In the genomic region with DNA sequence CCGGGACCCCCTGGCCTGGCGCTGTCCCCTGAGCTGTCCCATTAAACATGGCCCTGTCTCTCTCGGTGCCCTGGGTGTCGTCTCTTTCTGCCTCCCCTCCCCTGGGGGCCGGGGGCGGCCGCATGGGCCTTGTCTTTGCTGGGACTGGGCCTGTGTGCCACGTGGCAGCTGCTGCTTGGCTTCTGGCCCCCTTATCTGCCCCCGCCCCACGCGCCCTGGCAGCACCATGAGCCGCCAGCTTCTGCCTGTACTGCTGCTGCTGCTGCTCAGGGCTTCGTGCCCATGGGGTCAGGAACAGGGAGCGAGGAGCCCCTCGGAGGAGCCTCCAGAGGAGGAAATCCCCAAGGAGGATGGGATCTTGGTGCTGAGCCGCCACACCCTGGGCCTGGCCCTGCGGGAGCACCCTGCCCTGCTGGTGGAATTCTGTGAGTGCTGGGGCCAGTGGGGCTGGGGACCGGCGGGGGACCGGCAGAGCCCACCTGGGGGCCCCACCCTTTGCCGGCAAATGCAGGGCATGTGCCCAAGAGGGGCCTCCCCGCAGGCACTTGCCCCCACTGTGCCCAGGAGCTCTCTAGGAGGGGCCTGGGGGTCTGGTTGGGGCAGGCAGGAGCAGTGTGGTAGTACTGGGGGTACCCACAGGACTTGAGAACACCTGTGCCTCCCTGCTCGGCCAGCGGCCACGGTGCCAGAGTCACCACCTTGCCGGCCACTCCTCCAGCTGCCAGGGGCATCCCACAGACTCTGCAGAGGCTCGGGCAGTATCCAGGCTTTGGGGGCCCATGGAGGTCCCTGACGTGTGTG, we compare ENCODE assay signal across 19 cellular contexts. TPM values are rescaled to one million over a fixed set of nuclear protein-coding genes. Genes with fewer than 3 reads are reported as not detected.
DNase-seq lines count a peak whose midpoint lies in the region; ATAC-seq, FAIRE-seq and TF ChIP-seq lines count a peak whose summit lies in the region.
"Had no signal": no experiment of that assay in that cellular context is flagged by ENCODE, and none has a peak within 500 bp of the region (broad histone marks: within the 10 kb centered on the region; RNA-seq: fewer than 3 reads in every experiment).

TSS of gene PDIA2 (plus strand) at position 221 of the 801 bp plus-strand sequence. CDS start at position 227, 6 bp downstream.

- no peak for FAIRE-seq in HepG2 (lab: Jason Lieb, UNC)
- FAIRE-seq: A549 had no signal

- no peaks in the 10 kb centered on the region for H4K20me1 ChIP-seq in HepG2 (ENCODE audit: insufficient read depth, low read length)
- H4K20me1 ChIP-seq in neural cell (ENCODE audit: insufficient read depth), result no peaks in the 10 kb centered on the region

- CTCF ChIA-PET in HepG2 (lab: Yijun Ruan, JAX; ENCODE audit: low intra/inter-chr PET ratio, low total read pairs), result no interaction called here

- H3K27ac Mint-ChIP-seq in endodermal cell, result no peak within 1 kb of the TSS
- H3K27ac Mint-ChIP-seq: CD4-positive, alpha-beta T cell; GM23338 had no signal

- DNase-seq in HepG2 (ENCODE audit: low spot score), result no peak
- DNase-seq in right lobe of liver, result no peak
- DNase-seq in endodermal cell, result no peak
- DNase-seq in GOT3 (lab: John Stamatoyannopoulos, UW), result no peak
- DNase-seq in NCI-H526 treated with DMSO at 0.1 percent for 48 hours (lab: John Stamatoyannopoulos, UW), result no peak
- DNase-seq in cerebellum (ENCODE audit: low spot score), result no peak
- DNase-seq: Calu3; CD4-positive, alpha-beta T cell; DND-41; GF-D8; KBM-7; NCI-H1092 treated with DMSO at 0.1 percent for 48 hours; NCI-H1694 treated with DMSO at 0.1 percent for 48 hours had no signal

- H3K4me3 Mint-ChIP-seq in endodermal cell, result peak within 1 kb of the TSS; percentile 23
- H3K4me3 Mint-ChIP-seq: CD4-positive, alpha-beta T cell; GM23338 had no signal

- WGBS in HepG2 (ENCODE audit: low lambda C conversion rate), result 13% methylated on average over 6 of the region's 28 CpGs
- WGBS in right lobe of liver (ENCODE audit: insufficient coverage, low coverage, low lambda C conversion rate, missing lambda C conversion rate), result 53% methylated on average over 7 of the region's 28 CpGs
- 88 to 91% methylated on average over 13 to 28 of the region's 28 CpGs for WGBS in endodermal cell (ENCODE audit: insufficient coverage in 1 of 2, insufficient read length in 1 of 2), 2 experiments

- H3K4me2 ChIP-seq in HepG2 (ENCODE audit: low read depth, low read length), result no peak within 1 kb of the TSS
- H3K4me2 ChIP-seq in neural cell (ENCODE audit: low read length), result no peak within 1 kb of the TSS
- H3K4me2 ChIP-seq: A549, GM23338 had no signal

- peaks cover 6% of the 10 kb centered on the region; the same call in 1 of the 2 replicates for H3K4me1 ChIP-seq in HepG2 (ENCODE audit: insufficient read depth, low read length)
- H3K4me1 ChIP-seq in right lobe of liver, result no peaks in the 10 kb centered on the region
- H3K4me1 ChIP-seq in endodermal cell (ENCODE audit: control insufficient read depth, insufficient read depth, low read length), result peaks cover 3% of the 10 kb centered on the region

- H3K9me2 ChIP-seq in neural cell (ENCODE audit: insufficient read depth, low read length), result no peaks in the 10 kb centered on the region

- H3K79me2 ChIP-seq in HepG2 (ENCODE audit: insufficient read depth, low read length), result no peaks in the 10 kb centered on the region
- H3K79me2 ChIP-seq in neural cell (replicated peaks; ENCODE audit: insufficient read depth, low read length), result no peaks in the 10 kb centered on the region

- intact Hi-C loops in HepG2 (cut with micrococcal nuclease; ENCODE audit: unreplicated experiment) (no loop called here), right lobe of liver (cut with DNase I) (no loop called here)

- H3K9me3 Mint-ChIP-seq in endodermal cell, result peaks cover 8% of the 10 kb centered on the region
- H3K9me3 Mint-ChIP-seq: CD4-positive, alpha-beta T cell; GM23338 had no signal

- TF ChIP-seq CTCF in HepG2 (CRISPR knock-in tag; IDR thresholded peaks at IDR 0.05) (no peak), right lobe of liver (IDR thresholded peaks at IDR 0.05) (no peak), endodermal cell (conservative IDR thresholded peaks at IDR 0.05) (no peak), neural cell (IDR thresholded peaks at IDR 0.05; ENCODE audit: poor library complexity, severe bottlenecking) (no peak)

- POLR2A ChIA-PET in HepG2 (lab: Yijun Ruan, JAX), result no interaction called here

- H3K27me3 ChIP-seq in HepG2 (ENCODE audit: control insufficient read depth in 1 of 2, insufficient read depth in 2 of 2, low read length in 2 of 2) (peaks cover 7 to 41% of the 10 kb centered on the region in 2 experiments; a peak in 4 of 5 replicates), right lobe of liver (peaks cover 0 to 18% of the 10 kb centered on the region in 2 donors), endodermal cell (ENCODE audit: control insufficient read depth, insufficient read depth, low read length, poor library complexity, severe bottlenecking) (no peaks in the 10 kb centered on the region), neural cell (ENCODE audit: insufficient read depth, low read depth, low read length) (peaks cover 12% of the 10 kb centered on the region)

- peaks cover 4 to 18% of the 10 kb centered on the region in 2 experiments; a peak in 3 of 5 replicates for H3K36me3 ChIP-seq in HepG2 (replicated peaks in 1 of 2; ENCODE audit: control insufficient read depth in 1 of 2, insufficient read depth in 2 of 2, low read length in 2 of 2)
- no peaks in the 10 kb centered on the region for H3K36me3 ChIP-seq in right lobe of liver
- H3K36me3 ChIP-seq in endodermal cell (ENCODE audit: control insufficient read depth, insufficient read depth, low read length), result peaks cover 14% of the 10 kb centered on the region
- H3K36me3 ChIP-seq in neural cell (ENCODE audit: insufficient read depth, low read length), result peaks cover 4% of the 10 kb centered on the region

- H3F3A ChIP-seq in neural cell (ENCODE audit: insufficient read depth, low read length, poor library complexity, severe bottlenecking), result no peaks in the 10 kb centered on the region

- peaks cover 27% of the 10 kb centered on the region for H3K36me3 Mint-ChIP-seq in endodermal cell (ENCODE audit: low read depth)

- H2AFZ ChIP-seq in HepG2 (ENCODE audit: low read length), result no peak within 1 kb of the TSS
- no peak within 1 kb of the TSS for H2AFZ ChIP-seq in neural cell (ENCODE audit: low read depth, low read length)
- H2AFZ ChIP-seq: GM23338 had no signal

- TF ChIP-seq POLR2A in HepG2 (IDR thresholded peaks at IDR 0.05; ENCODE audit: insufficient read depth in 1 of 2, low read depth in 2 of 2, low read length in 2 of 2) (no peak), right lobe of liver (IDR thresholded peaks at IDR 0.05) (no peak)

- H3K9me3 ChIP-seq in HepG2 (ENCODE audit: low read length) (no peaks in the 10 kb centered on the region), right lobe of liver (no peaks in the 10 kb centered on the region), endodermal cell (ENCODE audit: control insufficient read depth, low read length) (no peaks in the 10 kb centered on the region), neural cell (ENCODE audit: low read length) (no peaks in the 10 kb centered on the region)
- H3K9me3 ChIP-seq: A549 had no signal

- TF ChIP-seq EP300 in HepG2 (IDR thresholded peaks at IDR 0.05; ENCODE audit: low read depth in 2 of 2, low read length in 2 of 2) (no peak), HepG2 (CRISPR knock-in tag; IDR thresholded peaks at IDR 0.05; ENCODE audit: borderline replicate concordance) (no peak), neural cell (conservative IDR thresholded peaks at IDR 0.05; ENCODE audit: poor library complexity, severe bottlenecking) (no peak)

- H3K9ac ChIP-seq in HepG2 (ENCODE audit: insufficient read depth, low read depth, low read length) (no peak within 1 kb of the TSS), endodermal cell (ENCODE audit: extremely low read depth, low read length, poor library complexity, severe bottlenecking) (no peak within 1 kb of the TSS), neural cell (ENCODE audit: low read length) (no peak within 1 kb of the TSS)

- BruUV-seq in HepG2 (replicated peaks; lab: Mats Ljungman, UMichigan), result no TSS peak

- H3K27me3 Mint-ChIP-seq in endodermal cell (ENCODE audit: insufficient read depth), result peaks cover 2% of the 10 kb centered on the region

- in situ Hi-C loops in HepG2 (cut with HindIII; ENCODE audit: extremely low pct_ligation_motif_present, low pct_unique_long_range_greater_than_20kb), result no loop called here

- H3K4me3 ChIP-seq in HepG2 (replicated peaks in 1 of 3; ENCODE audit: insufficient read depth in 1 of 3, low read depth in 2 of 3, low read length in 3 of 3), result no peak within 1 kb of the TSS; a peak in 1 of 6 replicates
- H3K4me3 ChIP-seq in right lobe of liver, result no peak within 1 kb of the TSS
- H3K4me3 ChIP-seq in endodermal cell (ENCODE audit: low read length), result no peak within 1 kb of the TSS
- no peak within 1 kb of the TSS for H3K4me3 ChIP-seq in neural cell (ENCODE audit: low read length)
- H3K4me3 ChIP-seq: A549 had no signal

- no peaks in the 10 kb centered on the region for H3K4me1 Mint-ChIP-seq in endodermal cell
- H3K4me1 Mint-ChIP-seq: GM23338 had no signal

- ATAC-seq in HepG2 (peak; percentile 13), right lobe of liver (no peak), GM19023 (IDR thresholded peaks at IDR 0.05; ENCODE audit: unreplicated experiment) (no peak)
- ATAC-seq: GM23338, Right ventricle myocardium inferior had no signal

- no peak within 1 kb of the TSS for H3K27ac ChIP-seq in HepG2 (ENCODE audit: extremely low read length, insufficient read depth, low read length)
- H3K27ac ChIP-seq in right lobe of liver, result no peak within 1 kb of the TSS
- no peak within 1 kb of the TSS for H3K27ac ChIP-seq in endodermal cell (ENCODE audit: low read depth, low read length)
- H3K27ac ChIP-seq in neural cell (ENCODE audit: low read length), result no peak within 1 kb of the TSS
- H3K27ac ChIP-seq: A549, HL-60 had no signal

- TF ChIP-seq RAD21 in HepG2 (CRISPR knock-in tag; IDR thresholded peaks at IDR 0.05) (no peak), neural cell (conservative IDR thresholded peaks at IDR 0.05) (no peak)

RNA-seq across cellular contexts. Expression of gene PDIA2, which starts in this region (rescaled TPM):
- total RNA-seq in HepG2 (2016; rRNA removed; fragmentation: Illumina TruSeq; extraction: Trizol) (0.35 and 0.60 TPM in 2 replicates), right lobe of liver (not detected), endodermal cell (1 to 10 TPM; 2.9 to 9.9 TPM), cerebellum (2.7 TPM)
- not detected in 2 replicates for total RNA-seq in HepG2 (2016; cell fraction: cytosol; rRNA removed; fragmentation: Illumina TruSeq; extraction: Trizol; ENCODE audit: low read depth)
- total RNA-seq in HepG2 (2016; cell fraction: insoluble cytoplasmic fraction; rRNA removed; fragmentation: Illumina TruSeq; extraction: Trizol), result 0.50 TPM in 1 of 2 replicates, not detected in the other
- not detected in 2 replicates for total RNA-seq in HepG2 (2016; cell fraction: membrane; rRNA removed; fragmentation: Illumina TruSeq; extraction: Trizol)
- 0.81 and 1.0 TPM in 2 replicates for total RNA-seq in HepG2 (2016; cell fraction: nucleus; rRNA removed; fragmentation: Illumina TruSeq; extraction: Trizol)
- polyA plus RNA-seq in HepG2 (2011; rRNA removed) (1.9 and 2.9 TPM in 2 replicates), neural cell (109 and 142 TPM in 2 replicates)
- 1.2 and 1.4 TPM in 2 replicates for polyA plus RNA-seq in HepG2 (2011; cell fraction: cytosol; rRNA removed)
- polyA plus RNA-seq in HepG2 (2011; cell fraction: nucleus; rRNA removed), result 10.2 and 14.0 TPM in 2 replicates
- 0.63 and 1.1 TPM in 2 replicates for polyA plus RNA-seq in HepG2 (2012)
- not detected in 2 replicates for polyA plus RNA-seq in HepG2 (2016; cell fraction: cytosol; fragmentation: Illumina TruSeq; extraction: Trizol; ENCODE audit: low read depth)
- not detected in 2 replicates for polyA plus RNA-seq in HepG2 (2016; cell fraction: insoluble cytoplasmic fraction; fragmentation: Illumina TruSeq; extraction: Trizol; ENCODE audit: low read depth)
- not detected in 2 replicates for polyA plus RNA-seq in HepG2 (2016; cell fraction: membrane; fragmentation: Illumina TruSeq; extraction: Trizol; ENCODE audit: low read depth)
- 1.8 and 2.1 TPM in 2 replicates for polyA plus RNA-seq in HepG2 (2016; cell fraction: nucleus; fragmentation: Illumina TruSeq; extraction: Trizol; ENCODE audit: insufficient read depth, low read depth)
- 1.3 TPM in 1 of 2 replicates, not detected in the other for polyA minus RNA-seq in HepG2 (2011; rRNA and poly(A)+ RNA removed; ENCODE audit: low replicate concordance)
- polyA minus RNA-seq in HepG2 (2011; cell fraction: cytosol; rRNA and poly(A)+ RNA removed), result not detected in 2 replicates
- 0.99 TPM in 1 of 2 replicates, not detected in the other for polyA minus RNA-seq in HepG2 (2011; cell fraction: nucleus; rRNA and poly(A)+ RNA removed)
- 3.8 TPM for polyA plus RNA-seq in endodermal cell (2013, experiment 1 of 2)
- 2.4 TPM for polyA plus RNA-seq in endodermal cell (2013, experiment 2 of 2)
- 6.5 and 8.5 TPM in 2 replicates for polyA minus RNA-seq in neural cell
- total RNA-seq: Calu3; CD4-positive, alpha-beta T cell had no signal
